12 cellular contexts compared by ENCODE assay signal in genomic region chr14:42523656-42524055, GRCh38.
DNase-seq lines count a peak whose midpoint lies in the region; ATAC-seq and TF ChIP-seq lines count a peak whose summit lies in the region.
"Had no signal": no experiment of that assay in that cellular context is flagged by ENCODE, and none has a peak within 500 bp of the region (broad histone marks: within the 10 kb centered on the region; RNA-seq: fewer than 3 reads in every experiment).

No MANE protein-coding gene starts in this region.

- TF ChIP-seq CTCF in SU-DHL-6 (IDR thresholded peaks at IDR 0.05; ENCODE audit: insufficient read depth, low read length, poor library complexity, severe bottlenecking) (no peak), gastroesophageal sphincter (IDR thresholded peaks at IDR 0.05) (no peak)

- H3K9me2 ChIP-seq in SU-DHL-6 (replicated peaks; ENCODE audit: insufficient read depth, low read length): no peaks in the 10 kb centered on the region

- H3F3A ChIP-seq in SU-DHL-6 (ENCODE audit: insufficient read depth): no peaks in the 10 kb centered on the region

- no peaks in the 10 kb centered on the region for H3K79me2 ChIP-seq in SU-DHL-6 (ENCODE audit: insufficient read depth, low read length)

- WGBS in gastroesophageal sphincter (ENCODE audit: low coverage in 1 of 2), 2 donors: 43 to 75% methylated on average over 1 to 2 of the region's 2 CpGs

- H2AFZ ChIP-seq in SU-DHL-6 (ENCODE audit: low read depth, low read length, severe bottlenecking): peak overlapping the region; percentile 75

- H4K20me1 ChIP-seq in SU-DHL-6 (ENCODE audit: low read depth, low read length): no peaks in the 10 kb centered on the region

- DNase-seq in AG08396 (ENCODE audit: low spot score): no peak
- DNase-seq in NCI-H146 treated with DMSO at 0.1 percent for 48 hours (lab: John Stamatoyannopoulos, UW; ENCODE audit: unreplicated experiment): no peak
- no peak for DNase-seq in stimulated activated CD4-positive, alpha-beta T cell treated with anti-CD3 and anti-CD28 coated beads, Interleukin-12 subunit alpha, Interleukin-12 subunit beta, amount 100 ng/mL, for 4 hours
- DNase-seq: activated CD8-positive, alpha-beta memory T cell treated with anti-CD3 and anti-CD28 coated beads for 24 hours; body of pancreas; CD4-positive, alpha-beta T cell had no signal

- no peak for TF ChIP-seq EP300 in gastroesophageal sphincter (IDR thresholded peaks at IDR 0.05)

- no peak for TF ChIP-seq POLR2A in gastroesophageal sphincter (IDR thresholded peaks at IDR 0.05)

- peak overlapping the region; percentile 47 for H3K4me2 ChIP-seq in SU-DHL-6 (ENCODE audit: low read depth, low read length, poor library complexity, severe bottlenecking)

- no peaks in the 10 kb centered on the region for H3K36me3 ChIP-seq in SU-DHL-6 (ENCODE audit: low read length)
- no peaks in the 10 kb centered on the region for H3K36me3 ChIP-seq in gastroesophageal sphincter

- peak overlapping the region; percentile 33 for H3K4me3 ChIP-seq in SU-DHL-6 (ENCODE audit: insufficient read depth, low read length, poor library complexity, severe bottlenecking)
- H3K4me3 ChIP-seq in gastroesophageal sphincter: no peak overlapping the region
- H3K4me3 ChIP-seq: body of pancreas had no signal

- no peaks in the 10 kb centered on the region for H3K9me3 ChIP-seq in SU-DHL-6 (ENCODE audit: insufficient read depth, low read length)
- no peaks in the 10 kb centered on the region for H3K9me3 ChIP-seq in gastroesophageal sphincter
- H3K9me3 ChIP-seq: body of pancreas had no signal

- H3K27me3 ChIP-seq in SU-DHL-6 (ENCODE audit: low read length) (no peaks in the 10 kb centered on the region), gastroesophageal sphincter (no peaks in the 10 kb centered on the region)
- H3K27me3 ChIP-seq: body of pancreas had no signal

- ATAC-seq in GM18502 (IDR thresholded peaks at IDR 0.05; ENCODE audit: poor library complexity, unreplicated experiment): peak; percentile 89
- ATAC-seq in GM21619 (IDR thresholded peaks at IDR 0.05; ENCODE audit: unreplicated experiment): peak; percentile 96
- ATAC-seq in HG03354 (IDR thresholded peaks at IDR 0.05; ENCODE audit: poor library complexity, severe bottlenecking, unreplicated experiment): peak; percentile 81
- no peak for ATAC-seq in gastroesophageal sphincter
- ATAC-seq: body of pancreas had no signal

- H3K27ac ChIP-seq in SU-DHL-6 (ENCODE audit: low read depth, low read length): no peak overlapping the region
- H3K27ac ChIP-seq in gastroesophageal sphincter: no peak overlapping the region
- H3K27ac ChIP-seq: body of pancreas, RWPE1 had no signal

- H3K4me1 ChIP-seq in gastroesophageal sphincter: no peaks in the 10 kb centered on the region
- H3K4me1 ChIP-seq: body of pancreas had no signal

- no peak overlapping the region for H3K9ac ChIP-seq in SU-DHL-6 (ENCODE audit: low read length)
